ENCODE assay signal across 35 cellular contexts in the genomic region with DNA sequence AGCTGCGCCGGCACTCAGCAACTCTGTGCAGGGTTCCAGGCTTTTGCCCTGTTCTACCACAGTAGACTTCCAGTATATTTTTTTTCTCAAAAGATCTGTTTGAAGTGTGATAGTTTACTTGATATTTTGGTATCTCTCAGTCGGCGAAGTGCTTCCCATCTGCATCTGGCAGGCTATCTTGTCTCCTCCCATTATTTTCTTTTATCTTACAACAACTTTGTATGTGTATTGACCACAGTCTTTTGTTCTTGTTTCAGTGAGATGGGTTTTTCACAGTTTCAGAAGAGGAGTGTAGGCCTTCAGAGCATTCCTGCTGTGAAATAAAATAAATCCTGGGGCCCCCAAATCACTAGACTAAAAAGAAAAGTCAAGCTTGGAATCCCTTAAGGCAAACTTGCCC.
"Had no signal": no experiment of that assay in that cellular context is flagged by ENCODE, and none has a peak within 500 bp of the region (broad histone marks: within the 10 kb centered on the region; RNA-seq: fewer than 3 reads in every experiment).

No MANE protein-coding gene starts in this region.

- DNase-seq: activated CD4-positive, alpha-beta memory T cell treated with anti-CD3 and anti-CD28 coated beads, Interleukin-2, amount 10 ng/mL, durations not matched to agents 7 days and 5 days; activated CD4-positive, alpha-beta T cell treated with anti-CD3 and anti-CD28 coated beads for 1 hour; activated CD4-positive, alpha-beta T cell treated with anti-CD3 and anti-CD28 coated beads for 48 hours; activated CD4-positive, CD25-positive, alpha-beta regulatory T cell; activated CD8-positive, alpha-beta memory T cell treated with anti-CD3 and anti-CD28 coated beads for 24 hours; activated CD8-positive, alpha-beta memory T cell treated with anti-CD3 and anti-CD28 coated beads, Interleukin-2, amount 10 ng/mL, durations not matched to agents 7 days and 5 days; activated CD8-positive, alpha-beta memory T cell treated with anti-CD3 and anti-CD28 coated beads, Interleukin-2, amount 50 U/mL, for 48 hours; activated effector memory CD4-positive, alpha-beta T cell treated with Interleukin-2 at 50 U/mL for 16 hours; activated naive CD4-positive, alpha-beta T cell treated with anti-CD3 and anti-CD28 coated beads, Interleukin-2, amount 10 ng/mL, durations not matched to agents 7 days and 5 days; activated naive CD8-positive, alpha-beta T cell treated with anti-CD3 and anti-CD28 coated beads, Interleukin-2, amount 50 U/mL, for 24 hours; activated T-cell treated with anti-CD3 and anti-CD28 coated beads, Interleukin-2, amount 50 U/mL, for 48 hours; anterior cingulate cortex; caudate nucleus; IMR-90; Kasumi-1; KG1; MG63; MV-4-11; NCI-H1092; NCI-H1436 treated with DMSO at 0.1 percent for 48 hours; NCI-H1694 treated with DMSO at 0.1 percent for 48 hours; NCI-H2029; NCI-H345; NCI-H524 treated with DMSO at 0.1 percent for 48 hours; NK-92 treated with Interleukin-12 subunit alpha and Interleukin-12 subunit beta, amount 100 ng/mL, for 24 hours; PC-9; SW 1271; T-helper 1 cell; T-helper 2 cell; T1000; WERI-Rb-1 had no signal

- H3K4me3 Mint-ChIP-seq: activated CD4-positive, alpha-beta memory T cell treated with anti-CD3 and anti-CD28 coated beads, Interleukin-2, amount 10 ng/mL, durations not matched to agents 7 days and 5 days; activated CD8-positive, alpha-beta memory T cell treated with anti-CD3 and anti-CD28 coated beads, Interleukin-2, amount 10 ng/mL, durations not matched to agents 7 days and 5 days; activated naive CD4-positive, alpha-beta T cell treated with anti-CD3 and anti-CD28 coated beads, Interleukin-2, amount 10 ng/mL, durations not matched to agents 7 days and 5 days; activated naive CD8-positive, alpha-beta T cell; activated naive CD8-positive, alpha-beta T cell treated with anti-CD3 and anti-CD28 coated beads, Interleukin-2, amount 50 U/mL, for 24 hours; brain had no signal

- H3K36me3 Mint-ChIP-seq: activated CD8-positive, alpha-beta memory T cell treated with anti-CD3 and anti-CD28 coated beads, Interleukin-2, amount 10 ng/mL, durations not matched to agents 7 days and 5 days; activated naive CD4-positive, alpha-beta T cell treated with anti-CD3 and anti-CD28 coated beads, Interleukin-2, amount 10 ng/mL, durations not matched to agents 7 days and 5 days; activated naive CD8-positive, alpha-beta T cell; brain had no signal

- H3K36me3 ChIP-seq: MG63, WERI-Rb-1 had no signal

- H3K27me3 Mint-ChIP-seq: activated CD4-positive, alpha-beta memory T cell treated with anti-CD3 and anti-CD28 coated beads, Interleukin-2, amount 10 ng/mL, durations not matched to agents 7 days and 5 days; activated CD8-positive, alpha-beta memory T cell treated with anti-CD3 and anti-CD28 coated beads, Interleukin-2, amount 10 ng/mL, durations not matched to agents 7 days and 5 days; activated naive CD4-positive, alpha-beta T cell treated with anti-CD3 and anti-CD28 coated beads, Interleukin-2, amount 10 ng/mL, durations not matched to agents 7 days and 5 days; activated naive CD8-positive, alpha-beta T cell; activated naive CD8-positive, alpha-beta T cell treated with anti-CD3 and anti-CD28 coated beads, Interleukin-2, amount 50 U/mL, for 24 hours had no signal

- H3K4me3 ChIP-seq: MG63, PC-9 had no signal

- H3K27ac Mint-ChIP-seq: activated CD4-positive, alpha-beta memory T cell treated with anti-CD3 and anti-CD28 coated beads, Interleukin-2, amount 10 ng/mL, durations not matched to agents 7 days and 5 days; activated CD8-positive, alpha-beta memory T cell treated with anti-CD3 and anti-CD28 coated beads, Interleukin-2, amount 10 ng/mL, durations not matched to agents 7 days and 5 days; activated naive CD4-positive, alpha-beta T cell treated with anti-CD3 and anti-CD28 coated beads, Interleukin-2, amount 10 ng/mL, durations not matched to agents 7 days and 5 days; activated naive CD8-positive, alpha-beta T cell; activated naive CD8-positive, alpha-beta T cell treated with anti-CD3 and anti-CD28 coated beads, Interleukin-2, amount 50 U/mL, for 24 hours; brain had no signal

- H3K27me3 ChIP-seq: MG63 had no signal

- H3K27ac ChIP-seq: PC-9, RWPE1, WERI-Rb-1 had no signal

- H3K4me2 ChIP-seq: PC-9 had no signal

- H3K4me1 Mint-ChIP-seq: activated naive CD4-positive, alpha-beta T cell treated with anti-CD3 and anti-CD28 coated beads, Interleukin-2, amount 10 ng/mL, durations not matched to agents 7 days and 5 days; activated naive CD8-positive, alpha-beta T cell treated with anti-CD3 and anti-CD28 coated beads, Interleukin-2, amount 50 U/mL, for 24 hours; brain had no signal

- H2AFZ ChIP-seq: PC-9 had no signal

- ATAC-seq: activated CD8-positive, alpha-beta memory T cell treated with anti-CD3 and anti-CD28 coated beads, Interleukin-2, amount 10 ng/mL, durations not matched to agents 7 days and 5 days; activated naive CD8-positive, alpha-beta T cell treated with anti-CD3 and anti-CD28 coated beads, Interleukin-2, amount 50 U/mL, for 24 hours; Right ventricle myocardium inferior had no signal

- H3K9me3 ChIP-seq: MG63 had no signal
